In genomic region chr11:6606471-6607189, GRCh38 we compare ENCODE assay signal across 8 cellular contexts. TPM values are rescaled to one million over a fixed set of nuclear protein-coding genes. Genes with fewer than 3 reads are reported as not detected.
A peak's percentile ranks its signal among the peaks of the same experiment; 100 is the strongest.
DNase-seq lines count a peak whose midpoint lies in the region; ATAC-seq and TF ChIP-seq lines count a peak whose summit lies in the region.

No MANE protein-coding gene starts in this region.

- no peaks in the 10 kb centered on the region for H3K27me3 ChIP-seq in muscle layer of duodenum (ENCODE audit: low read depth, low read length)
- no peaks in the 10 kb centered on the region for H3K27me3 ChIP-seq in testis

- H3K4me1 ChIP-seq in muscle layer of duodenum (ENCODE audit: control insufficient read depth in 1 of 2, insufficient read depth in 2 of 2, low read length in 2 of 2) (peaks cover 43 to 79% of the 10 kb centered on the region in 2 donors), testis (peaks cover 41% of the 10 kb centered on the region)

- WGBS in testis, 2 donors = 30% methylated on average over 11 of the region's 11 CpGs

- peak; percentile 70 for TF ChIP-seq POLR2A in testis (IDR thresholded peaks at IDR 0.05)

- intact Hi-C loops in testis (cut with DNase I; ENCODE audit: low total_unique reads) = no loop called here

- no peaks in the 10 kb centered on the region for H3K9me3 ChIP-seq in muscle layer of duodenum (ENCODE audit: control insufficient read depth in 1 of 2, low read length in 2 of 2)
- no peaks in the 10 kb centered on the region for H3K9me3 ChIP-seq in testis

- TF ChIP-seq CTCF in testis (IDR thresholded peaks at IDR 0.05) = no peak

- peak overlapping the region; percentile 98 for H3K27ac ChIP-seq in muscle layer of duodenum (ENCODE audit: low read length)
- H3K27ac ChIP-seq in testis = peak overlapping the region; percentile 85 to 90

- H3K36me3 ChIP-seq in muscle layer of duodenum (ENCODE audit: control insufficient read depth in 1 of 2, insufficient read depth in 2 of 2, low read length in 2 of 2) (peaks cover 37 to 38% of the 10 kb centered on the region in 2 donors), testis (ENCODE audit: low read depth, missing control alignments) (no peaks in the 10 kb centered on the region)

- H3K4me3 ChIP-seq in muscle layer of duodenum (ENCODE audit: low read depth in 1 of 2, low read length in 2 of 2) (peak overlapping the region; percentile 58 to 98), testis (no peak overlapping the region)

- ATAC-seq in GM18502 (IDR thresholded peaks at IDR 0.05; ENCODE audit: poor library complexity, unreplicated experiment) (peak; percentile 40), HG02870 (IDR thresholded peaks at IDR 0.05; ENCODE audit: unreplicated experiment) (peak; percentile 36)

- peak; percentile 93 for DNase-seq in AG08396 (ENCODE audit: low spot score)
- peak; percentile 89 for DNase-seq in NCI-H226
- DNase-seq in activated CD8-positive, alpha-beta memory T cell treated with anti-CD3 and anti-CD28 coated beads for 24 hours = peak; percentile 72
- peak; percentile 90 for DNase-seq in fibroblast of gingiva (ENCODE audit: low read depth)
- DNase-seq in testis = peak; percentile 95

RNA-seq across cellular contexts. Expression of gene ILK, which starts 3.1 kb away (rescaled TPM):
- 100 to 1,000 TPM in 1 of 2 donors, 10 to 100 TPM in 1; 79.1 to 109 TPM for total RNA-seq in testis
- polyA plus RNA-seq in testis (ENCODE audit: insufficient read depth, low read depth, low replicate concordance) = 122 TPM

RNA-seq across cellular contexts. Expression of gene RRP8, which starts 3.2 kb away (rescaled TPM):
- total RNA-seq in testis = 10 to 100 TPM; 17.5 to 18.5 TPM
- polyA plus RNA-seq in testis (ENCODE audit: insufficient read depth, low read depth, low replicate concordance) = 29.6 TPM

RNA-seq across cellular contexts. Expression of gene TAF10, which starts 5.4 kb away (rescaled TPM):
- total RNA-seq in testis = 100 to 1,000 TPM; 123 to 210 TPM
- polyA plus RNA-seq in testis (ENCODE audit: insufficient read depth, low read depth, low replicate concordance) = 389 TPM

RNA-seq across cellular contexts. Expression of gene TPP1, which starts 12.6 kb away (rescaled TPM):
- total RNA-seq in testis = 100 to 1,000 TPM; 134 to 151 TPM
- 60.9 TPM for polyA plus RNA-seq in testis (ENCODE audit: insufficient read depth, low read depth, low replicate concordance)

RNA-seq across cellular contexts. Expression of gene DCHS1, which starts 49.0 kb away (rescaled TPM):
- 1 to 10 TPM; 7.1 to 8.8 TPM for total RNA-seq in testis
- 14.2 TPM for polyA plus RNA-seq in testis (ENCODE audit: insufficient read depth, low read depth, low replicate concordance)

Comparison
In these comparisons a context has a peak if more than half of its experiments do, and no peak if none do; other contexts are left out.
1. H3K4me3 ChIP-seq: peak in muscle layer of duodenum (2 of 2); none in testis (0 of 2).
2. Peak in every context shown above with its lines, with median percentiles within 50 percentile points of each other: DNase-seq.